29 cellular contexts compared by ENCODE assay signal in the genomic region with DNA sequence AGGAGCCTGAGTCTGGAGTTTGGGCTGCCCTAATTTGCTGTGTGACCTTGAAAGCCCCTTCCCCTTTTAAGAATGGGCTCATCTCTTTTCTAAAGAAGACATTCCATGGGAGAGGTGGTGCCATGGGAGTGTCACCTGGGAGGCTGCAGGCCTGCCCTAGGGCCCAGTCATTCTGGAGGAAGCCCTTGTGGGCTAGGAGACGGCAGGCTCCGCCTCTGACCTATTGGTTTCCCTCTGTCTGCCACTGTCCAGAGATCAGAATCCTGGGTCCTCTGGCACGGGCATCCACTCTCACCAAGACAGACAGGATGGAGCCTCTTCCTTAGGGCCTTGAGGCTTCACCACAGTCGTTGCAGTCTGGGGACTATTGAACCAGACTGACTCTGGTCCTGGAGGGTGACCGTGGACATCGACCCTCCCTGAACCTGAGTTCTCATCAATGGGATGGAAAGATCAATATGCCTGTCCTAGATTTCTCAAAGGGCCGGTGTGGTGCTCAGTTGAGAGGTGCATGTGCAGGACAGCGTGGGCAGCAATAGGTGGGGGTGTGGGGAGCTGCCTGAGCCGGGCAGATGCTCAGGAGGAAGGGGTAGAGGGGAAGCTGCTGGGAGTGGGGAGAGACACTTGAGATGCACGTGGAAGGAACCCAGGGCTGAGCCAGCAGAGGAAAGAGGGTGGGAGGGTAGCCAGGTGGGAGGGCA.
"Had no signal": no experiment of that assay in that cellular context is flagged by ENCODE, and none has a peak within 500 bp of the region (broad histone marks: within the 10 kb centered on the region; RNA-seq: fewer than 3 reads in every experiment).

No MANE protein-coding gene starts in this region.

- H3K27ac ChIP-seq: brain microvascular endothelial cell, KMS-11, SK-N-MC, VCaP had no signal

- H3K9me3 Mint-ChIP-seq: activated CD4-positive, alpha-beta memory T cell treated with anti-CD3 and anti-CD28 coated beads, Interleukin-2, amount 10 ng/mL, durations not matched to agents 7 days and 5 days; activated CD4-positive, alpha-beta T cell treated with anti-CD3 and anti-CD28 coated beads, Interleukin-2, amount 10 ng/mL, durations not matched to agents 7 days and 5 days; activated T-cell treated with anti-CD3 and anti-CD28 coated beads, Interleukin-2, amount 50 U/mL, for 72 hours; activated T-helper 2 cell treated with anti-CD3 and anti-CD28 coated beads, Interferon-gamma antibody, Interleukin-2, Interleukin-4, amounts not matched to agents 10 μg/mL and 5 μg/mL and 100 μg/mL, durations not matched to agents 14 hours and 24 hours and 36 hours; T-cell had no signal

- H3K36me3 Mint-ChIP-seq: activated naive CD4-positive, alpha-beta T cell treated with anti-CD3 and anti-CD28 coated beads, Interleukin-2, amount 50 U/mL, for 72 hours; T-cell had no signal

- DNase-seq: activated CD4-positive, alpha-beta memory T cell treated with anti-CD3 and anti-CD28 coated beads, Interleukin-2, amount 10 ng/mL, durations not matched to agents 7 days and 5 days; activated CD4-positive, alpha-beta T cell treated with anti-CD3 and anti-CD28 coated beads, Interleukin-2, amount 10 ng/mL, durations not matched to agents 7 days and 5 days; activated CD4-positive, CD25-positive, alpha-beta regulatory T cell; activated naive CD4-positive, alpha-beta T cell; activated T-cell treated with anti-CD3 and anti-CD28 coated beads for 4 hours; activated T-cell treated with anti-CD3 and anti-CD28 coated beads, Interleukin-2, amount 50 U/mL, for 72 hours; brain microvascular endothelial cell; caudate nucleus; MG63; MV-4-11; NCI-H1092 treated with DMSO at 0.1 percent for 48 hours; NCI-H1417 treated with DMSO at 0.1 percent for 48 hours; NCI-H1694; NCI-H2029; NCI-H345; NCI-H510A; NCI-H69; NK-92 treated with Interleukin-12 subunit alpha and Interleukin-12 subunit beta, amount 100 ng/mL, for 24 hours; OCI-M1; RPMI8226; T-cell; T-helper 2 cell; T1000 had no signal

- H3K4me2 ChIP-seq: KMS-11 had no signal

- H3K4me3 ChIP-seq: MG63, SK-N-MC had no signal

- H3K36me3 ChIP-seq: brain microvascular endothelial cell, MG63 had no signal

- H3K27ac Mint-ChIP-seq: activated CD4-positive, alpha-beta memory T cell treated with anti-CD3 and anti-CD28 coated beads, Interleukin-2, amount 10 ng/mL, durations not matched to agents 7 days and 5 days; activated CD4-positive, alpha-beta T cell treated with anti-CD3 and anti-CD28 coated beads, Interleukin-2, amount 10 ng/mL, durations not matched to agents 7 days and 5 days; activated naive CD4-positive, alpha-beta T cell treated with anti-CD3 and anti-CD28 coated beads, Interleukin-2, amount 50 U/mL, for 72 hours; activated T-cell treated with anti-CD3 and anti-CD28 coated beads, Interleukin-2, amount 50 U/mL, for 72 hours; activated T-helper 2 cell treated with anti-CD3 and anti-CD28 coated beads, Interferon-gamma antibody, Interleukin-2, Interleukin-4, amounts not matched to agents 10 μg/mL and 5 μg/mL and 100 μg/mL, durations not matched to agents 14 hours and 24 hours and 36 hours; T-cell had no signal

- H3K4me1 Mint-ChIP-seq: activated CD4-positive, alpha-beta memory T cell treated with anti-CD3 and anti-CD28 coated beads, Interleukin-2, amount 10 ng/mL, durations not matched to agents 7 days and 5 days; activated CD4-positive, alpha-beta T cell treated with anti-CD3 and anti-CD28 coated beads, Interleukin-2, amount 10 ng/mL, durations not matched to agents 7 days and 5 days had no signal

- H3K27me3 ChIP-seq: brain microvascular endothelial cell, MG63 had no signal

- H3K9ac ChIP-seq: KMS-11 had no signal

- FAIRE-seq: TTC549 had no signal

- H3K4me3 Mint-ChIP-seq: activated CD4-positive, alpha-beta memory T cell treated with anti-CD3 and anti-CD28 coated beads, Interleukin-2, amount 10 ng/mL, durations not matched to agents 7 days and 5 days; activated CD4-positive, alpha-beta T cell treated with anti-CD3 and anti-CD28 coated beads, Interleukin-2, amount 10 ng/mL, durations not matched to agents 7 days and 5 days; activated T-cell treated with anti-CD3 and anti-CD28 coated beads, Interleukin-2, amount 50 U/mL, for 72 hours; T-cell had no signal

- H3K9me3 ChIP-seq: MG63 had no signal
